In genomic region chrX:136714626-136715599, GRCh38 we compare ENCODE assay signal across 8 cellular contexts.
A peak's percentile ranks its signal among the peaks of the same experiment; 100 is the strongest.
DNase-seq lines count a peak whose midpoint lies in the region; ATAC-seq and TF ChIP-seq lines count a peak whose summit lies in the region.

No MANE protein-coding gene starts in this region.

- no peaks in the 10 kb centered on the region for H3K9me3 Mint-ChIP-seq in activated CD8-positive, alpha-beta memory T cell treated with anti-CD3 and anti-CD28 coated beads, Interleukin-2, amount 10 ng/mL, durations not matched to agents 7 days and 5 days (ENCODE audit: low read depth)
- no peaks in the 10 kb centered on the region for H3K9me3 Mint-ChIP-seq in stimulated activated effector memory CD8-positive, alpha-beta T cell treated with anti-CD3 and anti-CD28 coated beads, Interleukin-12 subunit alpha, Interleukin-12 subunit beta, amount 100 ng/mL, for 72 hours

- DNase-seq in activated CD8-positive, alpha-beta memory T cell treated with anti-CD3 and anti-CD28 coated beads, Interleukin-2, amount 10 ng/mL, durations not matched to agents 7 days and 5 days = no peak
- no peak for DNase-seq in activated CD8-positive, alpha-beta memory T cell treated with anti-CD3 and anti-CD28 coated beads, Interleukin-2, amount 50 U/mL, for 48 hours
- DNase-seq in NB4 (ENCODE audit: low read depth) (peak; percentile 15), occipital lobe (lab: John Stamatoyannopoulos, UW) (no peak), UCSD-AML1 (lab: John Stamatoyannopoulos, UW; ENCODE audit: unreplicated experiment) (no peak), NCI-H2196 treated with DMSO at 0.1 percent for 48 hours (lab: John Stamatoyannopoulos, UW; ENCODE audit: unreplicated experiment) (no peak)
- no peak for DNase-seq in stimulated activated effector memory CD8-positive, alpha-beta T cell treated with anti-CD3 and anti-CD28 coated beads, Interleukin-12 subunit alpha, Interleukin-12 subunit beta, amount 100 ng/mL, for 72 hours (ENCODE audit: low spot score in 2 of 2)

- peak overlapping the region; percentile 60 for H3K4me3 Mint-ChIP-seq in activated CD8-positive, alpha-beta memory T cell treated with anti-CD3 and anti-CD28 coated beads, Interleukin-2, amount 10 ng/mL, durations not matched to agents 7 days and 5 days
- H3K4me3 Mint-ChIP-seq in stimulated activated effector memory CD8-positive, alpha-beta T cell treated with anti-CD3 and anti-CD28 coated beads, Interleukin-12 subunit alpha, Interleukin-12 subunit beta, amount 100 ng/mL, for 72 hours = peak overlapping the region; percentile 47

- no peak for TF ChIP-seq CTCF in NB4 (IDR thresholded peaks at IDR 0.05; ENCODE audit: low read depth, low read length)

- H3K27ac Mint-ChIP-seq in activated CD8-positive, alpha-beta memory T cell treated with anti-CD3 and anti-CD28 coated beads, Interleukin-2, amount 10 ng/mL, durations not matched to agents 7 days and 5 days = peak overlapping the region; percentile 92
- peak overlapping the region; percentile 89 for H3K27ac Mint-ChIP-seq in stimulated activated effector memory CD8-positive, alpha-beta T cell treated with anti-CD3 and anti-CD28 coated beads, Interleukin-12 subunit alpha, Interleukin-12 subunit beta, amount 100 ng/mL, for 72 hours

- no peaks in the 10 kb centered on the region for H3K27me3 Mint-ChIP-seq in activated CD8-positive, alpha-beta memory T cell treated with anti-CD3 and anti-CD28 coated beads, Interleukin-2, amount 10 ng/mL, durations not matched to agents 7 days and 5 days

- peaks cover 24% of the 10 kb centered on the region for H3K36me3 Mint-ChIP-seq in activated CD8-positive, alpha-beta memory T cell treated with anti-CD3 and anti-CD28 coated beads, Interleukin-2, amount 10 ng/mL, durations not matched to agents 7 days and 5 days
- peaks cover 34% of the 10 kb centered on the region for H3K36me3 Mint-ChIP-seq in stimulated activated effector memory CD8-positive, alpha-beta T cell treated with anti-CD3 and anti-CD28 coated beads, Interleukin-12 subunit alpha, Interleukin-12 subunit beta, amount 100 ng/mL, for 72 hours

- CTCF ChIA-PET in activated CD8-positive, alpha-beta memory T cell treated with anti-CD3 and anti-CD28 coated beads, Interleukin-2, amount 10 ng/mL, durations not matched to agents 7 days and 5 days (lab: Charles Lee) = interaction anchor here (1.0 to 1.6 kb wide), 3 partner anchors 12 to 210 kb away, joined by 3 to 4 read pairs (median 3); no protein-coding TSS in a partner anchor

- no peak for TF ChIP-seq POLR2A in NB4 (IDR thresholded peaks at IDR 0.05; ENCODE audit: extremely low read depth, insufficient read length)

- ATAC-seq in activated CD8-positive, alpha-beta memory T cell treated with anti-CD3 and anti-CD28 coated beads, Interleukin-2, amount 10 ng/mL, durations not matched to agents 7 days and 5 days = peak; percentile 52
- ATAC-seq in HG02763 (IDR thresholded peaks at IDR 0.05; ENCODE audit: unreplicated experiment) = peak; percentile 70
- peak; percentile 62 for ATAC-seq in stimulated activated effector memory CD8-positive, alpha-beta T cell treated with anti-CD3 and anti-CD28 coated beads, Interleukin-12 subunit alpha, Interleukin-12 subunit beta, amount 100 ng/mL, for 72 hours

- H3K4me1 Mint-ChIP-seq in activated CD8-positive, alpha-beta memory T cell treated with anti-CD3 and anti-CD28 coated beads, Interleukin-2, amount 10 ng/mL, durations not matched to agents 7 days and 5 days = peaks cover 59% of the 10 kb centered on the region
- H3K4me1 Mint-ChIP-seq in stimulated activated effector memory CD8-positive, alpha-beta T cell treated with anti-CD3 and anti-CD28 coated beads, Interleukin-12 subunit alpha, Interleukin-12 subunit beta, amount 100 ng/mL, for 72 hours = peaks cover 24% of the 10 kb centered on the region

- no peak overlapping the region for H3K4me3 ChIP-seq in NB4 (ENCODE audit: low read depth, low read length)
